Comparison of ENCODE assay signal across 11 cellular contexts in genomic region chrX:46757052-46757451, GRCh38.
DNase-seq lines count a peak whose midpoint lies in the region; ATAC-seq and TF ChIP-seq lines count a peak whose summit lies in the region.
"Had no signal": no experiment of that assay in that cellular context is flagged by ENCODE, and none has a peak within 500 bp of the region (broad histone marks: within the 10 kb centered on the region; RNA-seq: fewer than 3 reads in every experiment).

No MANE protein-coding gene starts in this region.

- ATAC-seq in GM19467 (IDR thresholded peaks at IDR 0.05; ENCODE audit: unreplicated experiment), result no peak

- H3K4me1 ChIP-seq in iPS-20b (ENCODE audit: insufficient read depth, low read length), result no peaks in the 10 kb centered on the region; the same call in 1 of the 2 replicates

- peaks cover 3% of the 10 kb centered on the region; the same call in 1 of the 2 replicates for H4K20me1 ChIP-seq in SU-DHL-6 (ENCODE audit: low read depth, low read length)

- no peak for TF ChIP-seq CTCF in AG09309 (IDR thresholded peaks at IDR 0.05; ENCODE audit: control insufficient read depth, insufficient read depth, low read depth, low read length, missing control alignments)
- no peak for TF ChIP-seq CTCF in GM12875 (IDR thresholded peaks at IDR 0.05; ENCODE audit: borderline replicate concordance, insufficient read depth, low read depth, low read length)
- TF ChIP-seq CTCF in SU-DHL-6 (IDR thresholded peaks at IDR 0.05; ENCODE audit: insufficient read depth, low read length, poor library complexity, severe bottlenecking), result no peak

- H3K36me3 ChIP-seq in SU-DHL-6 (ENCODE audit: low read length) (no peaks in the 10 kb centered on the region), iPS-20b (ENCODE audit: insufficient read depth, low read depth, low read length) (no peaks in the 10 kb centered on the region)
- H3K36me3 ChIP-seq: transverse colon had no signal

- H3K9me3 ChIP-seq in SU-DHL-6 (ENCODE audit: insufficient read depth, low read length) (no peaks in the 10 kb centered on the region), iPS-20b (ENCODE audit: insufficient read depth, low read depth, low read length) (no peaks in the 10 kb centered on the region)
- H3K9me3 ChIP-seq: transverse colon had no signal

- H3K27me3 ChIP-seq in SU-DHL-6 (ENCODE audit: low read length) (no peaks in the 10 kb centered on the region), iPS-20b (ENCODE audit: insufficient read depth, low read length) (peaks cover 8% of the 10 kb centered on the region)
- H3K27me3 ChIP-seq: transverse colon had no signal

- no peaks in the 10 kb centered on the region for H3K9me2 ChIP-seq in SU-DHL-6 (replicated peaks; ENCODE audit: insufficient read depth, low read length)

- H3K27ac ChIP-seq in SU-DHL-6 (ENCODE audit: low read depth, low read length) (peak overlapping the region; percentile 92), iPS-20b (ENCODE audit: low read length) (no peak overlapping the region)
- H3K27ac ChIP-seq: transverse colon had no signal

- H3K9ac ChIP-seq in SU-DHL-6 (ENCODE audit: low read length), result peak overlapping the region; percentile 67
- no peak overlapping the region for H3K9ac ChIP-seq in iPS-20b (ENCODE audit: low read depth, low read length)

- peak overlapping the region; percentile 92 for H3K4me2 ChIP-seq in SU-DHL-6 (ENCODE audit: low read depth, low read length, poor library complexity, severe bottlenecking)

- peaks cover 63% of the 10 kb centered on the region for H3K79me2 ChIP-seq in SU-DHL-6 (ENCODE audit: insufficient read depth, low read length)

- H3F3A ChIP-seq in SU-DHL-6 (ENCODE audit: insufficient read depth), result peaks cover 26% of the 10 kb centered on the region

- H2AFZ ChIP-seq in SU-DHL-6 (ENCODE audit: low read depth, low read length, severe bottlenecking), result no peak overlapping the region

- DNase-seq in AG09309 (ENCODE audit: low read depth), result no peak
- DNase-seq in HPDE6-E6E7 (ENCODE audit: extremely low spot score), result no peak
- no peak for DNase-seq in stimulated activated CD4-positive, alpha-beta T cell treated with anti-CD3 and anti-CD28 coated beads, Interleukin-15, amount 100 ng/mL, for 24 hours
- DNase-seq in AG08396 (ENCODE audit: low spot score), result no peak
- DNase-seq: DMS53, NCI-H1930, transverse colon had no signal

- H3K4me3 ChIP-seq in AG09309 (ENCODE audit: control insufficient read depth, low read depth, low read length), result peak overlapping the region; percentile 4
- peak overlapping the region; percentile 81 for H3K4me3 ChIP-seq in GM12875 (ENCODE audit: low read depth, low read length)
- peak overlapping the region; percentile 57 for H3K4me3 ChIP-seq in SU-DHL-6 (ENCODE audit: insufficient read depth, low read length, poor library complexity, severe bottlenecking)
- peak overlapping the region; percentile 81; the same call in 1 of the 2 replicates for H3K4me3 ChIP-seq in iPS-20b (ENCODE audit: low read length)
- H3K4me3 ChIP-seq: transverse colon had no signal

Comparison
In these comparisons a context has a peak if more than half of its experiments do, and no peak if none do; other contexts are left out.
1. H3K4me3 ChIP-seq: peak in every context shown above with its lines; median percentile 81 in GM12875; 81 in iPS-20b; 57 in SU-DHL-6; 4 in AG09309.